Comparison of ENCODE assay signal across 11 cellular contexts in the genomic region with DNA sequence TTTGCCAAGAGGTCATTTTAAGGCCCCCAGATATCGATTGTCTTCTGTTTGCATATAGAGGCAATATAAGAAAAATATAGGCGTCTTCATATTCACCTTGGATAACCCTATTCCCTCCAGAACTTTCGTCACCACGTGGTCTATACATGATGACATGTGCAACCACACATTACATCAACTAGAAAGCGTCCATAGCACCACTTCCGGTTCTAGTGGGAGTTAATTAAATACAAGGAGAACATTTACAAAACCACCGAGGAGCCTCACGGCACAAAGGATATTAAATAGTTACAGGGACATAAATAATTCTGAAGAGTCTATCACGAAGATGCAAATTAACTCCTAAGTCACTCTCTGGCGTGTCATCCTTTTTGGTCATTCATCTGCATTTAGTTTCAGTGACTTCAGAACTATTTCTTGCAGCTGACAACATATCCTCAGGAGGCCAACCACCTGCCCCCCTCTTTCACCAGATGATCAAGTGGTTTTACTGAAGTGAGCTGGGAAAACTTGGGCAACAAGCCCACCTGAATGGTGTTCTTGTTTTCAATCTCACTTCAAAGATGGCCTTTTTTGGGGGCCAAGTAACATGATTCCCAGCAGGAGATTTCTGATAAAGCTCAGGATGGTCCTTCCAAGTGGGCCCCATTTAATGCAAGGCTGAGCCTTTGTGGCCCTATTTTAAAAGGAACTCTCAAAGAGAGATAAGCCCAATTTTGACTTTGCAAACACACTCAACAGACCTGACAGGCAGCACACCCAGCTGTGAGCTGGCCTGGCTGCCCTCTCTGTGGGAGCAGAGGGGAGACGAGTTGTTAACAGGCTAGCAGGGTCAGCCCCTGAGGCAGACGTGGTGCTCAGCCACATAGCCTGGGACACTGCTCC. TPM values are rescaled to one million over a fixed set of nuclear protein-coding genes. Genes with fewer than 3 reads are reported as not detected.
DNase-seq lines count a peak whose midpoint lies in the region; ATAC-seq and TF ChIP-seq lines count a peak whose summit lies in the region.
"Had no signal": no experiment of that assay in that cellular context is flagged by ENCODE, and none has a peak within 500 bp of the region (broad histone marks: within the 10 kb centered on the region; RNA-seq: fewer than 3 reads in every experiment).

No MANE protein-coding gene starts in this region.

- H3K27ac ChIP-seq in cardiac muscle cell (peak overlapping the region; percentile 81), right atrium auricular region (no peak overlapping the region), Panc1 (ENCODE audit: low read length) (peak overlapping the region; percentile 7; the same call in 1 of the 2 replicates)

- POLR2A ChIA-PET in Panc1 (lab: Charles Lee): no interaction called here

- DNase-seq in cardiac muscle cell (ENCODE audit: low read depth in 1 of 2, low spot score in 1 of 2) (peak; percentile 77 to 85), right atrium auricular region (ENCODE audit: low spot score) (no peak), Panc1 (ENCODE audit: low read depth, low spot score) (no peak), fibroblast of pulmonary artery (ENCODE audit: low read depth) (peak; percentile 64), type B pancreatic cell (ENCODE audit: extremely low spot score, unreplicated experiment) (no peak), NCI-H2196 treated with DMSO at 0.1 percent for 48 hours (lab: John Stamatoyannopoulos, UW; ENCODE audit: unreplicated experiment) (no peak), NCI-H526 treated with DMSO at 0.1 percent for 48 hours (lab: John Stamatoyannopoulos, UW) (no peak)
- DNase-seq: activated naive CD4-positive, alpha-beta T cell treated with anti-CD3 and anti-CD28 coated beads, Interleukin-2, amount 50 U/mL, for 16 hours; NCI-H1436 treated with DMSO at 0.1 percent for 48 hours had no signal

- H3K9me3 Mint-ChIP-seq in type B pancreatic cell: no peaks in the 10 kb centered on the region
- H3K9me3 Mint-ChIP-seq: natural killer cell treated with Interleukin-12 subunit alpha and Interleukin-12 subunit beta and Interleukin-15 and Interleukin-18, amount 100 ng/mL, for 72 hours had no signal

- H3K27ac Mint-ChIP-seq in type B pancreatic cell: peak overlapping the region; percentile 55
- H3K27ac Mint-ChIP-seq: natural killer cell treated with Interleukin-12 subunit alpha and Interleukin-12 subunit beta and Interleukin-15 and Interleukin-18, amount 100 ng/mL, for 72 hours had no signal

- H3K9me3 ChIP-seq in cardiac muscle cell (ENCODE audit: low read depth) (no peaks in the 10 kb centered on the region), right atrium auricular region (no peaks in the 10 kb centered on the region), Panc1 (ENCODE audit: control insufficient read depth, insufficient read depth, low read depth, low read length) (no peaks in the 10 kb centered on the region)

- in situ Hi-C loops in Panc1 (cut with HindIII; ENCODE audit: low pct_unique_long_range_greater_than_20kb, low sequenced_read_pairs): no loop called here

- CTCF ChIA-PET in Panc1 (lab: Charles Lee): no interaction called here

- H3K4me3 Mint-ChIP-seq in type B pancreatic cell: peak overlapping the region; percentile 16
- H3K4me3 Mint-ChIP-seq: natural killer cell treated with Interleukin-12 subunit alpha and Interleukin-12 subunit beta and Interleukin-15 and Interleukin-18, amount 100 ng/mL, for 72 hours had no signal

- TF ChIP-seq CTCF in cardiac muscle cell (IDR thresholded peaks at IDR 0.05; ENCODE audit: low read depth, low read length) (no peak), right atrium auricular region (IDR thresholded peaks at IDR 0.05) (no peak), Panc1 (IDR thresholded peaks at IDR 0.05) (no peak), fibroblast of pulmonary artery (IDR thresholded peaks at IDR 0.05; ENCODE audit: low read length, missing control alignments) (no peak), type B pancreatic cell (conservative IDR thresholded peaks at IDR 0.05) (no peak)

- intact Hi-C loops in Panc1 (cut with micrococcal nuclease; ENCODE audit: unreplicated experiment): no loop called here

- no peak for ATAC-seq in Panc1
- no peak for ATAC-seq in HG02571 (IDR thresholded peaks at IDR 0.05; ENCODE audit: unreplicated experiment)
- ATAC-seq: natural killer cell treated with Interleukin-12 subunit alpha and Interleukin-12 subunit beta and Interleukin-15 and Interleukin-18, amount 100 ng/mL, for 72 hours had no signal

- H3K4me1 ChIP-seq in cardiac muscle cell (ENCODE audit: low read depth) (peaks cover 82% of the 10 kb centered on the region), right atrium auricular region (peaks cover 0 to 5% of the 10 kb centered on the region in 2 donors), Panc1 (ENCODE audit: control insufficient read depth, insufficient read depth, low read length) (peaks cover 41% of the 10 kb centered on the region)

- H3K4me1 Mint-ChIP-seq in type B pancreatic cell (ENCODE audit: unreplicated experiment): peaks cover 53% of the 10 kb centered on the region

- no TSS peak for BruUV-seq in Panc1 (replicated peaks; lab: Mats Ljungman, UMichigan)

- no peaks in the 10 kb centered on the region for H3K27me3 Mint-ChIP-seq in type B pancreatic cell
- H3K27me3 Mint-ChIP-seq: natural killer cell treated with Interleukin-12 subunit alpha and Interleukin-12 subunit beta and Interleukin-15 and Interleukin-18, amount 100 ng/mL, for 72 hours had no signal

- H3K27me3 ChIP-seq in cardiac muscle cell (no peaks in the 10 kb centered on the region), right atrium auricular region (no peaks in the 10 kb centered on the region), Panc1 (ENCODE audit: control insufficient read depth, insufficient read depth, low read length) (no peaks in the 10 kb centered on the region)

- no peak overlapping the region for H3K4me3 ChIP-seq in cardiac muscle cell
- H3K4me3 ChIP-seq in right atrium auricular region: no peak overlapping the region
- H3K4me3 ChIP-seq in Panc1 (ENCODE audit: low read depth in 2 of 2, low read length in 2 of 2): no peak overlapping the region
- H3K4me3 ChIP-seq in fibroblast of pulmonary artery (replicated peaks; ENCODE audit: low read depth, low read length): no peak overlapping the region

- H3K36me3 ChIP-seq in cardiac muscle cell: no peaks in the 10 kb centered on the region
- H3K36me3 ChIP-seq in right atrium auricular region: no peaks in the 10 kb centered on the region
- H3K36me3 ChIP-seq in Panc1 (ENCODE audit: control insufficient read depth, insufficient read depth, low read length): no peaks in the 10 kb centered on the region

- H3K36me3 Mint-ChIP-seq in type B pancreatic cell: peaks cover 10% of the 10 kb centered on the region
- H3K36me3 Mint-ChIP-seq: natural killer cell treated with Interleukin-12 subunit alpha and Interleukin-12 subunit beta and Interleukin-15 and Interleukin-18, amount 100 ng/mL, for 72 hours had no signal

RNA-seq across cellular contexts. Expression of gene CMTM3, which starts 15.3 kb away (rescaled TPM):
- total RNA-seq in cardiac muscle cell (48.9 and 56.1 TPM in 2 replicates), right atrium auricular region (10 to 100 TPM; 15.6 to 26.2 TPM), Panc1 (2021; ENCODE audit: unreplicated experiment) (45.8 TPM), type B pancreatic cell (ENCODE audit: low replicate concordance) (28.0 and 45.2 TPM in 2 replicates)
- polyA plus RNA-seq in cardiac muscle cell: 70.7 and 92.2 TPM in 2 replicates
- polyA plus RNA-seq in Panc1 (2012; ENCODE audit: insufficient read length): 58.3 TPM

RNA-seq across cellular contexts. Expression of gene CMTM2, which starts 40.5 kb away (rescaled TPM):
- total RNA-seq in cardiac muscle cell (not detected in 2 replicates), right atrium auricular region (not detected), Panc1 (2021; ENCODE audit: unreplicated experiment) (not detected), type B pancreatic cell (ENCODE audit: low replicate concordance) (0.41 TPM in 1 of 2 replicates, not detected in the other)
- 0.88 TPM in 1 of 2 replicates, not detected in the other for polyA plus RNA-seq in cardiac muscle cell
- polyA plus RNA-seq in Panc1 (2012; ENCODE audit: insufficient read length): not detected

RNA-seq across cellular contexts. Expression of gene CMTM1, which starts 53.5 kb away (rescaled TPM):
- total RNA-seq in cardiac muscle cell (1.2 and 2.0 TPM in 2 replicates), right atrium auricular region (1 to 10 TPM in 1 of 2 donors, not detected in 1; 1.6 TPM), Panc1 (2021; ENCODE audit: unreplicated experiment) (7.1 TPM), type B pancreatic cell (ENCODE audit: low replicate concordance) (3.4 and 8.4 TPM in 2 replicates)
- 2.6 and 5.5 TPM in 2 replicates for polyA plus RNA-seq in cardiac muscle cell
- polyA plus RNA-seq in Panc1 (2012; ENCODE audit: insufficient read length): 5.9 TPM

Comparison
In these comparisons a context has a peak if more than half of its experiments do, and no peak if none do; other contexts are left out.
1. DNase-seq: peak in cardiac muscle cell (2 of 2) and fibroblast of pulmonary artery (single experiment); none in right atrium auricular region (single experiment), Panc1 (single experiment), type B pancreatic cell (single experiment), NCI-H2196 treated with DMSO at 0.1 percent for 48 hours (single experiment) and NCI-H526 treated with DMSO at 0.1 percent for 48 hours (single experiment).
2. H3K27ac ChIP-seq: peak in cardiac muscle cell (single experiment) and Panc1 (single experiment); none in right atrium auricular region (0 of 2).